8 cellular contexts compared by ENCODE assay signal in the genomic region with DNA sequence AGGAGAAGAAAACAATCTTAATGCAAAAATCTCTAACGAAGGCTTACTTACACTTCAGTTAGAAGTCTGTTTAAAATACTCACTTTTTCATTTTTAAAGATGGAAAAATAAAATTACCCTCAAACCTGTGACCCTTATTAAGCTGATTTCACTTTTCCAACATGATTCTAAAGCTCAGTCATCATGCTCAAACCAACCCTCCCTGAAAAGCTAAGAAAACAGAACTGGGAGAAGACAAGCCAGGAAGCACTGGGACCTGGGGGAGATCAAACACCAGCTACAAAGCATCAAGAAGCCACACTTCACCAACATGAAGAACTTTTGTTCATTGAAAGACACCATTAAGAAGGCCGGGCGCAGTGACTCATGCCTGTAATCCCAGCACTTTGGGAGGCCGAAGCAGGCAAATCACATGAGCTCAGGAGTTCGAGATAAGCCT.
DNase-seq lines count a peak whose midpoint lies in the region; ATAC-seq and TF ChIP-seq lines count a peak whose summit lies in the region.

No MANE protein-coding gene starts in this region.

- H3K23me2 ChIP-seq in H9 (ENCODE audit: insufficient read length, low read depth, low read length, poor library complexity, severe bottlenecking) = no peaks in the 10 kb centered on the region

- H4K91ac ChIP-seq in H9 (ENCODE audit: insufficient read length, low read depth, low read length) = no peak overlapping the region

- H3K9me3 ChIP-seq in H9 (ENCODE audit: control insufficient read depth, low read depth, low read length) (no peaks in the 10 kb centered on the region), left ventricle myocardium inferior (replicated peaks) (no peaks in the 10 kb centered on the region)

- H3K56ac ChIP-seq in H9 (ENCODE audit: insufficient read length, low read depth, low read length) = no peak overlapping the region

- no CpG with 5 or more reads among the region's 5 CpGs for WGBS in H9 (ENCODE audit: extremely low coverage, insufficient read length, low lambda C conversion rate)

- no peak overlapping the region for H2BK20ac ChIP-seq in H9 (ENCODE audit: low read depth, low read length, poor library complexity, severe bottlenecking)

- no peak overlapping the region for H2AFZ ChIP-seq in H9 (ENCODE audit: low read length)

- peaks cover 0 to 2% (median 0%) of the 10 kb centered on the region in 3 experiments; a peak in 3 of 7 replicates for H3K36me3 Mint-ChIP-seq in H9 (ENCODE audit: insufficient read depth in 1 of 3, low read depth in 3 of 3)
- no peaks in the 10 kb centered on the region for H3K36me3 Mint-ChIP-seq in stimulated activated effector memory CD8-positive, alpha-beta T cell treated with anti-CD3 and anti-CD28 coated beads, Interleukin-12 subunit alpha, Interleukin-12 subunit beta, amount 100 ng/mL, for 72 hours
- H3K36me3 Mint-ChIP-seq in natural killer cell = no peaks in the 10 kb centered on the region

- H2BK15ac ChIP-seq in H9 (ENCODE audit: low read depth, low read length) = no peak overlapping the region

- peaks cover 41 to 64% of the 10 kb centered on the region in 2 experiments for H3K4me1 Mint-ChIP-seq in H9
- H3K4me1 Mint-ChIP-seq in stimulated activated effector memory CD8-positive, alpha-beta T cell treated with anti-CD3 and anti-CD28 coated beads, Interleukin-12 subunit alpha, Interleukin-12 subunit beta, amount 100 ng/mL, for 72 hours = peaks cover 18% of the 10 kb centered on the region
- H3K4me1 Mint-ChIP-seq in natural killer cell = peaks cover 16 to 27% of the 10 kb centered on the region in 2 donors

- no peak overlapping the region for H3T11ph ChIP-seq in H9 (ENCODE audit: low read length)

- no peak overlapping the region for H3K4ac ChIP-seq in H9 (ENCODE audit: low read depth, low read length)

- H3K9ac ChIP-seq in H9 (ENCODE audit: extremely low read depth, insufficient read length, low read length) = no peak overlapping the region

- TF ChIP-seq CTCF in H9 (conservative IDR thresholded peaks at IDR 0.05) (no peak), left ventricle myocardium inferior (IDR thresholded peaks at IDR 0.05; ENCODE audit: borderline replicate concordance) (no peak), natural killer cell (IDR thresholded peaks at IDR 0.05) (no peak)

- no peak for ATAC-seq in stimulated activated effector memory CD8-positive, alpha-beta T cell treated with anti-CD3 and anti-CD28 coated beads, Interleukin-12 subunit alpha, Interleukin-12 subunit beta, amount 100 ng/mL, for 72 hours
- ATAC-seq in natural killer cell (no peak), GM18517 (IDR thresholded peaks at IDR 0.05; ENCODE audit: unreplicated experiment) (no peak)

- H4K8ac ChIP-seq in H9 (replicated peaks; ENCODE audit: insufficient read length, low read depth, low read length) = no peak overlapping the region

- H3K4me1 ChIP-seq in H9 (ENCODE audit: insufficient read depth, low read length) = peaks cover 2% of the 10 kb centered on the region; the same call in 1 of the 2 replicates
- peaks cover 35% of the 10 kb centered on the region for H3K4me1 ChIP-seq in left ventricle myocardium inferior

- H3K9me3 Mint-ChIP-seq in H9 (peaks cover 0 to 1% of the 10 kb centered on the region in 2 experiments; a peak in 2 of 5 replicates), natural killer cell (no peaks in the 10 kb centered on the region)
- H3K9me3 Mint-ChIP-seq in stimulated activated effector memory CD8-positive, alpha-beta T cell treated with anti-CD3 and anti-CD28 coated beads, Interleukin-12 subunit alpha, Interleukin-12 subunit beta, amount 100 ng/mL, for 72 hours = no peaks in the 10 kb centered on the region

- H3K27me3 Mint-ChIP-seq in H9 (ENCODE audit: low read depth) (no peaks in the 10 kb centered on the region; the same call in none of the 2 replicates), natural killer cell (ENCODE audit: low read depth in 2 of 2) (no peaks in the 10 kb centered on the region)

- no peak overlapping the region for H2AK5ac ChIP-seq in H9 (ENCODE audit: insufficient read length, low read length)

- no peak overlapping the region for H3K4me3 ChIP-seq in left ventricle myocardium inferior

- no peak overlapping the region for H4K5ac ChIP-seq in H9 (ENCODE audit: insufficient read length, low read depth, low read length)

- no peak overlapping the region for H3K27ac ChIP-seq in H9 (ENCODE audit: insufficient read length, low read depth, low read length)
- H3K27ac ChIP-seq in left ventricle myocardium inferior (replicated peaks) = peak overlapping the region; percentile 84

- H3K27ac Mint-ChIP-seq in H9 = peak overlapping the region; percentile 4 to 93 (median 90); a peak in 3 of 7 replicates
- peak overlapping the region; percentile 80 for H3K27ac Mint-ChIP-seq in stimulated activated effector memory CD8-positive, alpha-beta T cell treated with anti-CD3 and anti-CD28 coated beads, Interleukin-12 subunit alpha, Interleukin-12 subunit beta, amount 100 ng/mL, for 72 hours
- H3K27ac Mint-ChIP-seq in natural killer cell = peak overlapping the region in 1 of 2 donors; percentile 50

- H3K4me2 ChIP-seq in H9 (ENCODE audit: insufficient read depth, insufficient read length, low read length) = no peak overlapping the region

- H2BK12ac ChIP-seq in H9 (ENCODE audit: insufficient read length, low read depth, low read length) = no peak overlapping the region

- TF ChIP-seq POLR2A in Raji (IDR thresholded peaks at IDR 0.05; ENCODE audit: insufficient read depth, low read depth, low read length) = 0 out of 2 replicates have a peak, but pooled peaks have one; percentile 22

- no peak overlapping the region for H2BK120ac ChIP-seq in H9 (ENCODE audit: low read depth, low read length, poor library complexity, severe bottlenecking)

- no peak overlapping the region for H3K23ac ChIP-seq in H9 (ENCODE audit: insufficient read length, low read depth, low read length)

- intact Hi-C loops in left ventricle myocardium inferior (cut with micrococcal nuclease) (no loop called here), natural killer cell (cut with micrococcal nuclease) (no loop called here)

- H3K4me3 Mint-ChIP-seq in H9 = no peak overlapping the region
- H3K4me3 Mint-ChIP-seq in stimulated activated effector memory CD8-positive, alpha-beta T cell treated with anti-CD3 and anti-CD28 coated beads, Interleukin-12 subunit alpha, Interleukin-12 subunit beta, amount 100 ng/mL, for 72 hours = no peak overlapping the region
- H3K4me3 Mint-ChIP-seq in natural killer cell = no peak overlapping the region

- H3K14ac ChIP-seq in H9 (ENCODE audit: insufficient read depth, low read length) = no peak overlapping the region

- no peaks in the 10 kb centered on the region for H4K20me1 ChIP-seq in H9 (ENCODE audit: control insufficient read depth, insufficient read depth, insufficient read length)

- H3K27me3 ChIP-seq in H9 (ENCODE audit: insufficient read depth, low read length) (no peaks in the 10 kb centered on the region), left ventricle myocardium inferior (ENCODE audit: low read depth) (no peaks in the 10 kb centered on the region)

- DNase-seq in H9 = no peak
- no peak for DNase-seq in left ventricle myocardium inferior
- no peak for DNase-seq in stimulated activated effector memory CD8-positive, alpha-beta T cell treated with anti-CD3 and anti-CD28 coated beads, Interleukin-12 subunit alpha, Interleukin-12 subunit beta, amount 100 ng/mL, for 72 hours (ENCODE audit: low spot score in 2 of 2)
- no peak for DNase-seq in natural killer cell
- DNase-seq in DMS114 treated with DMSO at 0.1 percent for 48 hours (lab: John Stamatoyannopoulos, UW; ENCODE audit: unreplicated experiment) = no peak
- no peak for DNase-seq in D341Med (ENCODE audit: low spot score)

- H3K79me2 ChIP-seq in H9 (ENCODE audit: insufficient read depth, low read length) = no peaks in the 10 kb centered on the region

- H2BK5ac ChIP-seq in H9 (ENCODE audit: insufficient read length, low read length) = no peak overlapping the region

- no peak overlapping the region for H3K18ac ChIP-seq in H9 (ENCODE audit: insufficient read length, low read depth, low read length)

- H3K36me3 ChIP-seq in left ventricle myocardium inferior = no peaks in the 10 kb centered on the region

- no peaks in the 10 kb centered on the region for H3K79me1 ChIP-seq in H9 (ENCODE audit: insufficient read depth, low read depth, low read length, poor library complexity, severe bottlenecking)
